In the genomic region with DNA sequence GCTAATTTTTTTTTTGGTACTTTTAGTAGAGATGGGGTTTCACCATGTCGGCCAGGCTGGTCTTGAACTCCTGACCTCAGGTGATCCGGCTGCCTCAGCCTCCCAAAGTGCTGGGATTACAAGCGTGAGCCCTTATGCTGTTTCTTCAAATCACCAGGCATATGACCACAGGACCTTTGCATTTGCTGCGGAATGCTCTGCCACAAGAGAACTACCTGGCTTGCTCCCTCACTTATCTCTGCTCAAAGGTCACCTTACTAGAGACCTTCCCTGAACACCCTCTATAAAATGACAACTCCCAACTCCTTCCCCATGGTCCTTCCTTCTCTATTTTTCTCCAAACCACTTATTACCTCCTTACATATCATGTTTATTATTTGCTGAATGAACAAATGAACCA, we compare ENCODE assay signal across 1 cellular context.
TF ChIP-seq lines count a peak whose summit lies in the region.

No MANE protein-coding gene starts in this region.

TF ChIP-seq in GM23338, 12 proteins besides CTCF, POLR2A, EP300 and RAD21:
- no peak for TF ChIP-seq ZNF331 (CRISPR knock-in tag; IDR thresholded peaks at IDR 0.05; ENCODE audit: low read depth)
- TF ChIP-seq, protein P1, sequence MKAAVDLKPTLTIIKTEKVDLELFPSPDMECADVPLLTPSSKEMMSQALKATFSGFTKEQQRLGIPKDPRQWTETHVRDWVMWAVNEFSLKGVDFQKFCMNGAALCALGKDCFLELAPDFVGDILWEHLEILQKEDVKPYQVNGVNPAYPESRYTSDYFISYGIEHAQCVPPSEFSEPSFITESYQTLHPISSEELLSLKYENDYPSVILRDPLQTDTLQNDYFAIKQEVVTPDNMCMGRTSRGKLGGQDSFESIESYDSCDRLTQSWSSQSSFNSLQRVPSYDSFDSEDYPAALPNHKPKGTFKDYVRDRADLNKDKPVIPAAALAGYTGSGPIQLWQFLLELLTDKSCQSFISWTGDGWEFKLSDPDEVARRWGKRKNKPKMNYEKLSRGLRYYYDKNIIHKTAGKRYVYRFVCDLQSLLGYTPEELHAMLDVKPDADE (IDR thresholded peaks at IDR 0.05), result no peak
- TF ChIP-seq POLR2AphosphoS5 (IDR thresholded peaks at IDR 0.05; ENCODE audit: low read depth), result no peak
- TF ChIP-seq, protein P2, sequence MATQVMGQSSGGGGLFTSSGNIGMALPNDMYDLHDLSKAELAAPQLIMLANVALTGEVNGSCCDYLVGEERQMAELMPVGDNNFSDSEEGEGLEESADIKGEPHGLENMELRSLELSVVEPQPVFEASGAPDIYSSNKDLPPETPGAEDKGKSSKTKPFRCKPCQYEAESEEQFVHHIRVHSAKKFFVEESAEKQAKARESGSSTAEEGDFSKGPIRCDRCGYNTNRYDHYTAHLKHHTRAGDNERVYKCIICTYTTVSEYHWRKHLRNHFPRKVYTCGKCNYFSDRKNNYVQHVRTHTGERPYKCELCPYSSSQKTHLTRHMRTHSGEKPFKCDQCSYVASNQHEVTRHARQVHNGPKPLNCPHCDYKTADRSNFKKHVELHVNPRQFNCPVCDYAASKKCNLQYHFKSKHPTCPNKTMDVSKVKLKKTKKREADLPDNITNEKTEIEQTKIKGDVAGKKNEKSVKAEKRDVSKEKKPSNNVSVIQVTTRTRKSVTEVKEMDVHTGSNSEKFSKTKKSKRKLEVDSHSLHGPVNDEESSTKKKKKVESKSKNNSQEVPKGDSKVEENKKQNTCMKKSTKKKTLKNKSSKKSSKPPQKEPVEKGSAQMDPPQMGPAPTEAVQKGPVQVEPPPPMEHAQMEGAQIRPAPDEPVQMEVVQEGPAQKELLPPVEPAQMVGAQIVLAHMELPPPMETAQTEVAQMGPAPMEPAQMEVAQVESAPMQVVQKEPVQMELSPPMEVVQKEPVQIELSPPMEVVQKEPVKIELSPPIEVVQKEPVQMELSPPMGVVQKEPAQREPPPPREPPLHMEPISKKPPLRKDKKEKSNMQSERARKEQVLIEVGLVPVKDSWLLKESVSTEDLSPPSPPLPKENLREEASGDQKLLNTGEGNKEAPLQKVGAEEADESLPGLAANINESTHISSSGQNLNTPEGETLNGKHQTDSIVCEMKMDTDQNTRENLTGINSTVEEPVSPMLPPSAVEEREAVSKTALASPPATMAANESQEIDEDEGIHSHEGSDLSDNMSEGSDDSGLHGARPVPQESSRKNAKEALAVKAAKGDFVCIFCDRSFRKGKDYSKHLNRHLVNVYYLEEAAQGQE (IDR thresholded peaks at IDR 0.05; ENCODE audit: unreplicated experiment), result no peak
- no peak for TF ChIP-seq NANOG (IDR thresholded peaks at IDR 0.05; ENCODE audit: borderline replicate concordance)
- no peak for TF ChIP-seq JUNB (IDR thresholded peaks at IDR 0.05; ENCODE audit: unreplicated experiment)
- no peak for TF ChIP-seq STAT1 (IDR thresholded peaks at IDR 0.05; ENCODE audit: unreplicated experiment)
- TF ChIP-seq EZH2 (IDR thresholded peaks at IDR 0.05; ENCODE audit: low read depth, unreplicated experiment), result no peak
- TF ChIP-seq CREB1 (CRISPR knock-in tag; IDR thresholded peaks at IDR 0.05; ENCODE audit: low read depth), result no peak
- TF ChIP-seq EZH2phosphoT487 (IDR thresholded peaks at IDR 0.05; ENCODE audit: unreplicated experiment), result no peak
- TF ChIP-seq, protein P3, sequence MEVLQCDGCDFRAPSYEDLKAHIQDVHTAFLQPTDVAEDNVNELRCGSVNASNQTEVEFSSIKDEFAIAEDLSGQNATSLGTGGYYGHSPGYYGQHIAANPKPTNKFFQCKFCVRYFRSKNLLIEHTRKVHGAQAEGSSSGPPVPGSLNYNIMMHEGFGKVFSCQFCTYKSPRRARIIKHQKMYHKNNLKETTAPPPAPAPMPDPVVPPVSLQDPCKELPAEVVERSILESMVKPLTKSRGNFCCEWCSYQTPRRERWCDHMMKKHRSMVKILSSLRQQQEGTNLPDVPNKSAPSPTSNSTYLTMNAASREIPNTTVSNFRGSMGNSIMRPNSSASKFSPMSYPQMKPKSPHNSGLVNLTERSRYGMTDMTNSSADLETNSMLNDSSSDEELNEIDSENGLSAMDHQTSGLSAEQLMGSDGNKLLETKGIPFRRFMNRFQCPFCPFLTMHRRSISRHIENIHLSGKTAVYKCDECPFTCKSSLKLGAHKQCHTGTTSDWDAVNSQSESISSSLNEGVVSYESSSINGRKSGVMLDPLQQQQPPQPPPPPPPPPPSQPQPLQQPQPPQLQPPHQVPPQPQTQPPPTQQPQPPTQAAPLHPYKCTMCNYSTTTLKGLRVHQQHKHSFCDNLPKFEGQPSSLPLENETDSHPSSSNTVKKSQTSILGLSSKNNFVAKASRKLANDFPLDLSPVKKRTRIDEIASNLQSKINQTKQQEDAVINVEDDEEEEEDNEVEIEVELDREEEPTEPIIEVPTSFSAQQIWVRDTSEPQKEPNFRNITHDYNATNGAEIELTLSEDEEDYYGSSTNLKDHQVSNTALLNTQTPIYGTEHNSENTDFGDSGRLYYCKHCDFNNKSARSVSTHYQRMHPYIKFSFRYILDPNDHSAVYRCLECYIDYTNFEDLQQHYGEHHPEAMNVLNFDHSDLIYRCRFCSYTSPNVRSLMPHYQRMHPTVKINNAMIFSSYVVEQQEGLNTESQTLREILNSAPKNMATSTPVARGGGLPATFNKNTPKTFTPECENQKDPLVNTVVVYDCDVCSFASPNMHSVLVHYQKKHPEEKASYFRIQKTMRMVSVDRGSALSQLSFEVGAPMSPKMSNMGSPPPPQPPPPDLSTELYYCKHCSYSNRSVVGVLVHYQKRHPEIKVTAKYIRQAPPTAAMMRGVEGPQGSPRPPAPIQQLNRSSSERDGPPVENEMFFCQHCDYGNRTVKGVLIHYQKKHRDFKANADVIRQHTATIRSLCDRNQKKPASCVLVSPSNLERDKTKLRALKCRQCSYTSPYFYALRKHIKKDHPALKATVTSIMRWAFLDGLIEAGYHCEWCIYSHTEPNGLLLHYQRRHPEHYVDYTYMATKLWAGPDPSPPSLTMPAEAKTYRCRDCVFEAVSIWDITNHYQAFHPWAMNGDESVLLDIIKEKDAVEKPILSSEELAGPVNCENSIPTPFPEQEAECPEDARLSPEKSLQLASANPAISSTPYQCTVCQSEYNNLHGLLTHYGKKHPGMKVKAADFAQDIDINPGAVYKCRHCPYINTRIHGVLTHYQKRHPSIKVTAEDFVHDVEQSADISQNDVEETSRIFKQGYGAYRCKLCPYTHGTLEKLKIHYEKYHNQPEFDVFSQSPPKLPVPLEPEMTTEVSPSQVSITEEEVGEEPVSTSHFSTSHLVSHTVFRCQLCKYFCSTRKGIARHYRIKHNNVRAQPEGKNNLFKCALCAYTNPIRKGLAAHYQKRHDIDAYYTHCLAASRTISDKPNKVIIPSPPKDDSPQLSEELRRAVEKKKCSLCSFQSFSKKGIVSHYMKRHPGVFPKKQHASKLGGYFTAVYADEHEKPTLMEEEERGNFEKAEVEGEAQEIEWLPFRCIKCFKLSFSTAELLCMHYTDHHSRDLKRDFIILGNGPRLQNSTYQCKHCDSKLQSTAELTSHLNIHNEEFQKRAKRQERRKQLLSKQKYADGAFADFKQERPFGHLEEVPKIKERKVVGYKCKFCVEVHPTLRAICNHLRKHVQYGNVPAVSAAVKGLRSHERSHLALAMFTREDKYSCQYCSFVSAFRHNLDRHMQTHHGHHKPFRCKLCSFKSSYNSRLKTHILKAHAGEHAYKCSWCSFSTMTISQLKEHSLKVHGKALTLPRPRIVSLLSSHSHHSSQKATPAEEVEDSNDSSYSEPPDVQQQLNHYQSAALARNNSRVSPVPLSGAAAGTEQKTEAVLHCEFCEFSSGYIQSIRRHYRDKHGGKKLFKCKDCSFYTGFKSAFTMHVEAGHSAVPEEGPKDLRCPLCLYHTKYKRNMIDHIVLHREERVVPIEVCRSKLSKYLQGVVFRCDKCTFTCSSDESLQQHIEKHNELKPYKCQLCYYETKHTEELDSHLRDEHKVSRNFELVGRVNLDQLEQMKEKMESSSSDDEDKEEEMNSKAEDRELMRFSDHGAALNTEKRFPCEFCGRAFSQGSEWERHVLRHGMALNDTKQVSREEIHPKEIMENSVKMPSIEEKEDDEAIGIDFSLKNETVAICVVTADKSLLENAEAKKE (CRISPR knock-in tag; IDR thresholded peaks at IDR 0.05), result no peak
- TF ChIP-seq ZNF114 (CRISPR knock-in tag; IDR thresholded peaks at IDR 0.05), result no peak
